30 cellular contexts compared by ENCODE assay signal in genomic region chr2:155100261-155100660, GRCh38.
DNase-seq lines count a peak whose midpoint lies in the region; ATAC-seq and TF ChIP-seq lines count a peak whose summit lies in the region.
"Had no signal": no experiment of that assay in that cellular context is flagged by ENCODE, and none has a peak within 500 bp of the region (broad histone marks: within the 10 kb centered on the region; RNA-seq: fewer than 3 reads in every experiment).

No MANE protein-coding gene starts in this region.

- no TSS peak for BruUV-seq in MCF 10A (replicated peaks; lab: Mats Ljungman, UMichigan)
- BruUV-seq in A673 (replicated peaks; lab: Mats Ljungman, UMichigan): no TSS peak

- H3K4me1 Mint-ChIP-seq in MCF 10A (ENCODE audit: insufficient read depth, unreplicated experiment): no peaks in the 10 kb centered on the region
- H3K4me1 Mint-ChIP-seq in activated CD4-positive, alpha-beta T cell treated with anti-CD3 and anti-CD28 coated beads, Interleukin-2, amount 10 ng/mL, durations not matched to agents 24 days and 14 days: no peaks in the 10 kb centered on the region
- H3K4me1 Mint-ChIP-seq: activated CD8-positive, alpha-beta memory T cell treated with anti-CD3 and anti-CD28 coated beads, Interleukin-2, amount 10 ng/mL, durations not matched to agents 7 days and 5 days; B cell; CD8-positive, alpha-beta memory T cell; IgD-negative memory B cell had no signal

- H3K4me3 ChIP-seq in breast epithelium (no peak overlapping the region), RWPE2 (ENCODE audit: severe bottlenecking) (no peak overlapping the region), A673 (ENCODE audit: low read depth, low read length, poor library complexity, severe bottlenecking) (no peak overlapping the region)
- H3K4me3 ChIP-seq: adrenal gland, heart right ventricle, Peyer's patch, sigmoid colon had no signal

- ATAC-seq in RWPE2 (ENCODE audit: low read depth) (peak; percentile 58), HG02884 (IDR thresholded peaks at IDR 0.05; ENCODE audit: unreplicated experiment) (no peak)
- ATAC-seq: activated CD8-positive, alpha-beta memory T cell treated with anti-CD3 and anti-CD28 coated beads, Interleukin-2, amount 10 ng/mL, durations not matched to agents 7 days and 5 days; esophagus mucosa; heart right ventricle had no signal

- H3K4me1 ChIP-seq in breast epithelium (no peaks in the 10 kb centered on the region), RWPE2 (ENCODE audit: insufficient read depth, poor library complexity, severe bottlenecking) (no peaks in the 10 kb centered on the region), A673 (ENCODE audit: insufficient read depth, low read length, poor library complexity, severe bottlenecking) (no peaks in the 10 kb centered on the region)
- H3K4me1 ChIP-seq: adrenal gland, heart right ventricle, Peyer's patch, sigmoid colon had no signal

- intact Hi-C loops in MCF 10A (cut with micrococcal nuclease): no loop called here
- intact Hi-C loops in breast epithelium (cut with DNase I; ENCODE audit: low total_unique reads): no loop called here
- intact Hi-C loops in activated CD4-positive, alpha-beta T cell treated with anti-CD3 and anti-CD28 coated beads, Interleukin-2, amount 10 ng/mL, durations not matched to agents 24 days and 14 days (cut with micrococcal nuclease): no loop called here
- intact Hi-C loops in A673 (cut with micrococcal nuclease; ENCODE audit: unreplicated experiment): no loop called here

- CTCF ChIA-PET in MCF 10A (lab: Yijun Ruan, JAX) (no interaction called here), A673 (lab: Charles Lee) (no interaction called here)

- no peak overlapping the region for H3K27ac Mint-ChIP-seq in MCF 10A (ENCODE audit: low read depth, unreplicated experiment)
- H3K27ac Mint-ChIP-seq in activated CD4-positive, alpha-beta T cell treated with anti-CD3 and anti-CD28 coated beads, Interleukin-2, amount 10 ng/mL, durations not matched to agents 24 days and 14 days: no peak overlapping the region
- H3K27ac Mint-ChIP-seq: activated CD8-positive, alpha-beta memory T cell treated with anti-CD3 and anti-CD28 coated beads, Interleukin-2, amount 10 ng/mL, durations not matched to agents 7 days and 5 days; B cell; CD8-positive, alpha-beta memory T cell; IgD-negative memory B cell; progenitor cell of endocrine pancreas had no signal

- no peaks in the 10 kb centered on the region for H3K9me3 Mint-ChIP-seq in MCF 10A (ENCODE audit: unreplicated experiment)
- peaks cover 6% of the 10 kb centered on the region for H3K9me3 Mint-ChIP-seq in activated CD4-positive, alpha-beta T cell treated with anti-CD3 and anti-CD28 coated beads, Interleukin-2, amount 10 ng/mL, durations not matched to agents 24 days and 14 days

- H3K9me3 ChIP-seq in breast epithelium (peaks cover 3 to 8% of the 10 kb centered on the region in 2 donors), RWPE2 (ENCODE audit: severe bottlenecking) (no peaks in the 10 kb centered on the region), A673 (ENCODE audit: low read depth, low read length, poor library complexity, severe bottlenecking) (no peaks in the 10 kb centered on the region)
- H3K9me3 ChIP-seq: adrenal gland, Peyer's patch, sigmoid colon had no signal

- no peak overlapping the region for H3K4me3 Mint-ChIP-seq in MCF 10A (ENCODE audit: unreplicated experiment)
- H3K4me3 Mint-ChIP-seq in activated CD4-positive, alpha-beta T cell treated with anti-CD3 and anti-CD28 coated beads, Interleukin-2, amount 10 ng/mL, durations not matched to agents 24 days and 14 days: no peak overlapping the region
- H3K4me3 Mint-ChIP-seq: activated CD8-positive, alpha-beta memory T cell treated with anti-CD3 and anti-CD28 coated beads, Interleukin-2, amount 10 ng/mL, durations not matched to agents 7 days and 5 days; B cell; CD8-positive, alpha-beta memory T cell; IgD-negative memory B cell had no signal

- POLR2A ChIA-PET in MCF 10A (lab: Yijun Ruan, JAX) (no interaction called here), A673 (lab: Charles Lee; ENCODE audit: low non-redundant PET) (no interaction called here)

- DNase-seq in MCF 10A (ENCODE audit: unreplicated experiment): peak; percentile 10
- no peak for DNase-seq in breast epithelium (ENCODE audit: low spot score in 2 of 2)
- no peak for DNase-seq in RWPE2 (ENCODE audit: low spot score)
- DNase-seq in glomerular visceral epithelial cell (ENCODE audit: extremely low spot score): peak; percentile 60
- DNase-seq in NK-92 treated with Interleukin-12 subunit alpha and Interleukin-12 subunit beta, amount 100 ng/mL, for 24 hours (lab: John Stamatoyannopoulos, UW): no peak
- DNase-seq in activated CD4-positive, alpha-beta T cell treated with anti-CD3 and anti-CD28 coated beads, Interleukin-2, amount 10 ng/mL, durations not matched to agents 24 days and 14 days: no peak
- DNase-seq in A673 (ENCODE audit: low spot score): no peak
- DNase-seq: activated CD4-positive, alpha-beta T cell treated with anti-CD3 and anti-CD28 coated beads, Interleukin-2, amount 50 U/mL, for 1 hour; activated CD8-positive, alpha-beta memory T cell treated with anti-CD3 and anti-CD28 coated beads, Interleukin-2, amount 10 ng/mL, durations not matched to agents 7 days and 5 days; activated naive CD4-positive, alpha-beta T cell; activated T-cell treated with anti-CD3 and anti-CD28 coated beads, Interleukin-2, amount 50 U/mL, for 48 hours; CD8-positive, alpha-beta memory T cell; DND-41; effector CD4-positive, alpha-beta T cell; foreskin fibroblast; heart right ventricle; NCI-H1092; NCI-H187; NCI-H526; Peyer's patch; sigmoid colon; stimulated activated naive CD4-positive, alpha-beta T cell treated with Interleukin-2 at 50 U/mL for 16 hours; SW 1271; T-helper 9 cell had no signal

- no peak overlapping the region for H3K27ac ChIP-seq in breast epithelium
- H3K27ac ChIP-seq in RWPE2 (ENCODE audit: poor library complexity, severe bottlenecking): no peak overlapping the region
- H3K27ac ChIP-seq in A673 (ENCODE audit: low read depth, low read length, poor library complexity, severe bottlenecking): no peak overlapping the region
- H3K27ac ChIP-seq: adrenal gland, heart right ventricle, Peyer's patch, sigmoid colon had no signal

- H3K36me3 ChIP-seq in breast epithelium (no peaks in the 10 kb centered on the region), RWPE2 (ENCODE audit: low read depth) (no peaks in the 10 kb centered on the region), A673 (ENCODE audit: insufficient read depth, low read length, poor library complexity, severe bottlenecking) (no peaks in the 10 kb centered on the region)
- H3K36me3 ChIP-seq: adrenal gland, heart right ventricle, Peyer's patch, sigmoid colon had no signal

- H3K36me3 Mint-ChIP-seq in MCF 10A (ENCODE audit: insufficient read depth, unreplicated experiment): no peaks in the 10 kb centered on the region
- H3K36me3 Mint-ChIP-seq in activated CD4-positive, alpha-beta T cell treated with anti-CD3 and anti-CD28 coated beads, Interleukin-2, amount 10 ng/mL, durations not matched to agents 24 days and 14 days (ENCODE audit: low read depth): no peaks in the 10 kb centered on the region
- H3K36me3 Mint-ChIP-seq: activated CD8-positive, alpha-beta memory T cell treated with anti-CD3 and anti-CD28 coated beads, Interleukin-2, amount 10 ng/mL, durations not matched to agents 7 days and 5 days; CD8-positive, alpha-beta memory T cell had no signal

- H3K27me3 ChIP-seq in breast epithelium (no peaks in the 10 kb centered on the region), RWPE2 (ENCODE audit: insufficient read depth, poor library complexity, severe bottlenecking) (peaks cover 3% of the 10 kb centered on the region), A673 (replicated peaks; ENCODE audit: insufficient read depth, low read depth, low read length, poor library complexity) (no peaks in the 10 kb centered on the region)
- H3K27me3 ChIP-seq: adrenal gland, heart right ventricle, Peyer's patch, sigmoid colon had no signal

- no peak for TF ChIP-seq CTCF in MCF 10A (IDR thresholded peaks at IDR 0.05; ENCODE audit: unreplicated experiment)
- no peak for TF ChIP-seq CTCF in breast epithelium (IDR thresholded peaks at IDR 0.05)
- TF ChIP-seq CTCF in RWPE2 (IDR thresholded peaks at IDR 0.05; ENCODE audit: poor library complexity, severe bottlenecking): no peak
- TF ChIP-seq CTCF in A673 (conservative IDR thresholded peaks at IDR 0.05; ENCODE audit: low read depth, low read length): no peak

- TF ChIP-seq POLR2A in breast epithelium (IDR thresholded peaks at IDR 0.05): no peak

- peaks cover 11% of the 10 kb centered on the region for H3K27me3 Mint-ChIP-seq in MCF 10A (ENCODE audit: insufficient read depth, unreplicated experiment)
- H3K27me3 Mint-ChIP-seq in activated CD4-positive, alpha-beta T cell treated with anti-CD3 and anti-CD28 coated beads, Interleukin-2, amount 10 ng/mL, durations not matched to agents 24 days and 14 days: no peaks in the 10 kb centered on the region
- H3K27me3 Mint-ChIP-seq: activated CD8-positive, alpha-beta memory T cell treated with anti-CD3 and anti-CD28 coated beads, Interleukin-2, amount 10 ng/mL, durations not matched to agents 7 days and 5 days; B cell; CD8-positive, alpha-beta memory T cell; IgD-negative memory B cell; progenitor cell of endocrine pancreas had no signal

Comparison
In these comparisons a context has a peak if more than half of its experiments do, and no peak if none do; other contexts are left out.
1. DNase-seq: peak in MCF 10A (single experiment) and glomerular visceral epithelial cell (single experiment); none in breast epithelium (0 of 2), RWPE2 (single experiment), NK-92 treated with Interleukin-12 subunit alpha and Interleukin-12 subunit beta, amount 100 ng/mL, for 24 hours (single experiment), activated CD4-positive, alpha-beta T cell treated with anti-CD3 and anti-CD28 coated beads, Interleukin-2, amount 10 ng/mL, durations not matched to agents 24 days and 14 days (single experiment) and A673 (single experiment).